Comparison of ENCODE assay signal across 30 cellular contexts in genomic region chrX:7946960-7947359, GRCh38.
"Had no signal": no experiment of that assay in that cellular context is flagged by ENCODE, and none has a peak within 500 bp of the region (broad histone marks: within the 10 kb centered on the region; RNA-seq: fewer than 3 reads in every experiment).

No MANE protein-coding gene starts in this region.

- H3K36me3 Mint-ChIP-seq: immature natural killer cell; mesothelial cell of epicardium; naive B cell; natural killer cell; neural progenitor cell; stimulated activated memory B cell treated with anti-CD40 and anti-IgM and Interleukin-4, amounts not matched to agents 10 μg/mL and 1 μg/mL and 100 μg/mL, for 72 hours; type B pancreatic cell had no signal

- H3K9ac ChIP-seq: neural progenitor cell, parathyroid adenoma had no signal

- H3K4me1 ChIP-seq: left lung, lower lobe of right lung, neural progenitor cell, parathyroid adenoma, psoas muscle, right lobe of liver, tibial nerve, uterus had no signal

- H3K9me3 Mint-ChIP-seq: mesothelial cell of epicardium; naive B cell; natural killer cell; nephron progenitor cell; neural progenitor cell; stimulated activated memory B cell treated with anti-CD40 and anti-IgM and Interleukin-4, amounts not matched to agents 10 μg/mL and 1 μg/mL and 100 μg/mL, for 72 hours; stimulated activated naive CD8-positive, alpha-beta T cell treated with anti-CD3 and anti-CD28 coated beads, Interleukin-15, amount 100 ng/mL, for 72 hours; type B pancreatic cell had no signal

- H3K27ac ChIP-seq: hepatocyte, left lung, lower lobe of right lung, neural progenitor cell, neutrophil, parathyroid adenoma, psoas muscle, right lobe of liver, tibial nerve, uterus had no signal

- H3K4me1 Mint-ChIP-seq: nephron progenitor cell; neural progenitor cell; stimulated activated memory B cell treated with anti-CD40 and anti-IgM and Interleukin-4, amounts not matched to agents 10 μg/mL and 1 μg/mL and 100 μg/mL, for 72 hours; stimulated activated naive CD8-positive, alpha-beta T cell treated with anti-CD3 and anti-CD28 coated beads, Interleukin-15, amount 100 ng/mL, for 72 hours had no signal

- ATAC-seq: left colon; left lung; lower lobe of right lung; natural killer cell; psoas muscle; right lobe of liver; stimulated activated memory B cell treated with anti-CD40 and anti-IgM and Interleukin-4, amounts not matched to agents 10 μg/mL and 1 μg/mL and 100 μg/mL, for 72 hours; stimulated activated naive CD8-positive, alpha-beta T cell treated with anti-CD3 and anti-CD28 coated beads, Interleukin-15, amount 100 ng/mL, for 72 hours had no signal

- H3K27me3 Mint-ChIP-seq: stimulated activated memory B cell treated with anti-CD40 and anti-IgM and Interleukin-4, amounts not matched to agents 10 μg/mL and 1 μg/mL and 100 μg/mL, for 72 hours; stimulated activated naive CD8-positive, alpha-beta T cell treated with anti-CD3 and anti-CD28 coated beads, Interleukin-15, amount 100 ng/mL, for 72 hours; type B pancreatic cell had no signal

- H3K4me3 ChIP-seq: hepatocyte, left lung, lower lobe of right lung, neural progenitor cell, psoas muscle, right lobe of liver, smooth muscle cell, tibial nerve, uterus had no signal

- H2AFZ ChIP-seq: hepatocyte, neural progenitor cell, parathyroid adenoma had no signal

- DNase-seq: immature natural killer cell; kidney; left colon; left lung; lower lobe of right lung; mammary epithelial cell; mesenchymal stem cell; naive B cell; natural killer cell; nephron progenitor cell; occipital lobe; psoas muscle; right lobe of liver; stimulated activated CD4-positive, alpha-beta T cell treated with anti-CD3 and anti-CD28 coated beads, Interleukin-1b, Interleukin-23, amount 100 ng/mL, for 48 hours; stimulated activated CD4-positive, alpha-beta T cell treated with anti-CD3 and anti-CD28 coated beads, Interleukin-2, amount 100 ng/mL, for 48 hours; stimulated activated CD4-positive, alpha-beta T cell treated with anti-CD3 and anti-CD28 coated beads, Interleukin-4, amount 100 ng/mL, for 4 hours; stimulated activated CD8-positive, alpha-beta memory T cell treated with anti-CD3 and anti-CD28 coated beads, Interleukin-4, amount 100 ng/mL, for 48 hours; stimulated activated naive CD4-positive, alpha-beta T cell treated with Interleukin-2 at 50 U/mL for 16 hours; stimulated activated naive CD8-positive, alpha-beta T cell treated with anti-CD3 and anti-CD28 coated beads, Interleukin-15, amount 100 ng/mL, for 72 hours; substantia nigra; uterus had no signal

- H3K4me3 Mint-ChIP-seq: immature natural killer cell; mesothelial cell of epicardium; naive B cell; natural killer cell; nephron progenitor cell; neural progenitor cell; stimulated activated memory B cell treated with anti-CD40 and anti-IgM and Interleukin-4, amounts not matched to agents 10 μg/mL and 1 μg/mL and 100 μg/mL, for 72 hours; stimulated activated naive CD8-positive, alpha-beta T cell treated with anti-CD3 and anti-CD28 coated beads, Interleukin-15, amount 100 ng/mL, for 72 hours; type B pancreatic cell had no signal

- H3K27ac Mint-ChIP-seq: immature natural killer cell; naive B cell; natural killer cell; nephron progenitor cell; neural progenitor cell; stimulated activated memory B cell treated with anti-CD40 and anti-IgM and Interleukin-4, amounts not matched to agents 10 μg/mL and 1 μg/mL and 100 μg/mL, for 72 hours; stimulated activated naive CD8-positive, alpha-beta T cell treated with anti-CD3 and anti-CD28 coated beads, Interleukin-15, amount 100 ng/mL, for 72 hours; type B pancreatic cell had no signal

- H3K4me2 ChIP-seq: hepatocyte, neural progenitor cell, smooth muscle cell had no signal

- H3K27me3 ChIP-seq: hepatocyte, left lung, neural progenitor cell, neutrophil, right lobe of liver, uterus had no signal

- H3K79me2 ChIP-seq: hepatocyte, parathyroid adenoma had no signal

- H3K36me3 ChIP-seq: left lung, lower lobe of right lung, neural progenitor cell, neutrophil, right lobe of liver, tibial nerve, uterus had no signal

- H3K9me3 ChIP-seq: left lung, lower lobe of right lung, neutrophil, psoas muscle, right lobe of liver, tibial nerve, uterus had no signal
